16 cellular contexts compared by ENCODE assay signal in the genomic region with DNA sequence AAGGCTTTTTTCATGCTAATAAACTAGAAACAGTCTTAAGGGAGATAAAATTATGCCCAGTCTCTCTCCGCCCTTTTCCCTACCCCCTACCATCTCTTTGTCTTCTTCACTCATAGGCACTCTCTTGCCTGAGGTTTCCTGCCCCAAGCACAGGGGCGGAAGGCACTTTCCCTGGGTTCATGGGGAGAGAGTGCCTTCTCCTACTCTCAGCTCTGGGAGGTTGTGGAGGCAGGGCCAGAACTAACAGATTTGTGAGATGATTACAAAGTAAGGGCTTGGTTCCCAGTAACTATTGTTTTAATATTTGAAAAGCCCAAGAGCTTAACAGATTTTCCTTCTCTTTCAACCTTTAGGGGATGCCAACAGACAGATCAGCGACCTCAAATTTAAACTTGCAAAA.
"Had no signal": no experiment of that assay in that cellular context is flagged by ENCODE, and none has a peak within 500 bp of the region (broad histone marks: within the 10 kb centered on the region; RNA-seq: fewer than 3 reads in every experiment).

No MANE protein-coding gene starts in this region.

- H3K4me3 Mint-ChIP-seq: central memory CD8-positive, alpha-beta T cell; naive thymus-derived CD4-positive, alpha-beta T cell; T-helper 2 cell treated with Interferon-gamma antibody and Interleukin-4, amounts not matched to agents 5 μg/mL and 100 μg/mL, for 36 hours had no signal

- H3K9me3 ChIP-seq: prostate gland, stomach, thyroid gland, vagina had no signal

- ATAC-seq: esophagus mucosa; foreskin keratinocyte; left cardiac atrium; naive thymus-derived CD4-positive, alpha-beta T cell had no signal

- H3K4me1 Mint-ChIP-seq: central memory CD8-positive, alpha-beta T cell had no signal

- DNase-seq: activated CD4-positive, alpha-beta T cell treated with anti-CD3 and anti-CD28 coated beads, Interleukin-2, amount 50 U/mL, for 1 hour; activated gamma-delta T cell; foreskin keratinocyte; head of caudate nucleus; left cardiac atrium; naive thymus-derived CD4-positive, alpha-beta T cell; stimulated activated CD4-positive, alpha-beta T cell treated with anti-CD3 and anti-CD28 coated beads, Interleukin-4, amount 100 ng/mL, for 1 hour; stimulated activated CD8-positive, alpha-beta memory T cell treated with anti-CD3 and anti-CD28 coated beads, Interleukin-4, amount 100 ng/mL, for 48 hours; stomach; thyroid gland had no signal

- H3K27ac ChIP-seq: foreskin keratinocyte, thyroid gland, vagina had no signal

- H3K9me3 Mint-ChIP-seq: central memory CD8-positive, alpha-beta T cell; T-helper 2 cell treated with Interferon-gamma antibody and Interleukin-4, amounts not matched to agents 5 μg/mL and 100 μg/mL, for 36 hours had no signal

- H3K27me3 ChIP-seq: foreskin keratinocyte, stomach, thyroid gland, vagina had no signal

- H3K4me3 ChIP-seq: lung, prostate gland, stomach, thyroid gland, vagina had no signal

- H3K36me3 ChIP-seq: prostate gland had no signal

- H3K27me3 Mint-ChIP-seq: central memory CD8-positive, alpha-beta T cell; naive thymus-derived CD4-positive, alpha-beta T cell had no signal

- H3K27ac Mint-ChIP-seq: T-helper 2 cell treated with Interferon-gamma antibody and Interleukin-4, amounts not matched to agents 5 μg/mL and 100 μg/mL, for 36 hours had no signal

- H3K4me1 ChIP-seq: foreskin keratinocyte, thyroid gland, vagina had no signal
